10 cellular contexts compared by ENCODE assay signal in the genomic region with DNA sequence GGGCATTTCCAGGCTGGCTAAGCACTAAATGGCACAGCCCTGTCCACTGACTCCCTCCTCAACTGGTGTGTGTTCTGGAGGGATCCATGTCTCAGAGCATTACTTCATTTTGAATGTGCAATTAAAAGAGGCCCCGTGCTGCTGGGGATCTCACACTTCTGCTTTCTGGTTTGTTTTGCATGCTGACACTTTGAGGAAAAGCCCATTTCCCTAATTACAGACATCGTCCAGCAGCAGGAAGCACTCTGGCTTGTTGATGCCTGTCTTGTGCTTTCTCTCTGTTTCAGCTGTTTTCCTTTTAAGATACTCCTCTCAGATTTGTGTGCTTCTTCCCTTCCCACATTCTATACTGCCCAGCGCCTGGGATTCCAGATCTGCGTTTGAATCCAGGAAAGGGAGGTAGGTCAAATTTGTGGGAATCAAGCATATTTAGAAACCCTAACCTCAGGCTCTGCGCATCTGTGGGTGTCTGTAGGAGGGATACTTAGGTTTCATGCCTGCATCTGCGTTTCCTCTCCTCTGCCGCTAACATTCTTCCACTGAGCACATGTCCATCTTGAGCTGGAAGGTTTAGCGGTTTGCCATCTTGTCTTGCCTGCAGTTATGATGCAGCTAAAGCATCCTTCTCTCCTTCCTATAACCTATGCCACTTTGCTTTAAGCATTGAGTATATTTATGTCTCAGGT. TPM values are rescaled to one million over a fixed set of nuclear protein-coding genes. Genes with fewer than 3 reads are reported as not detected.
A peak's percentile ranks its signal among the peaks of the same experiment; 100 is the strongest.
DNase-seq lines count a peak whose midpoint lies in the region; ATAC-seq and TF ChIP-seq lines count a peak whose summit lies in the region.
"Had no signal": no experiment of that assay in that cellular context is flagged by ENCODE, and none has a peak within 500 bp of the region (broad histone marks: within the 10 kb centered on the region; RNA-seq: fewer than 3 reads in every experiment).

No MANE protein-coding gene starts in this region.

- no peak overlapping the region for H3K9ac ChIP-seq in neuronal stem cell (ENCODE audit: low read depth, low read length, poor library complexity)

- H3K36me3 Mint-ChIP-seq in memory B cell: peaks cover 24% of the 10 kb centered on the region
- no peaks in the 10 kb centered on the region for H3K36me3 Mint-ChIP-seq in activated CD8-positive, alpha-beta T cell treated with anti-CD3 and anti-CD28 coated beads for 36 hours (ENCODE audit: low read depth)
- H3K36me3 Mint-ChIP-seq: T-cell had no signal

- peak; percentile 45 for TF ChIP-seq POLR2A in GM18951 (IDR thresholded peaks at IDR 0.05; ENCODE audit: extremely low read depth, insufficient read depth, insufficient read length)

- CTCF ChIA-PET in activated CD8-positive, alpha-beta T cell treated with anti-CD3 and anti-CD28 coated beads for 36 hours (lab: Charles Lee): interaction anchor here (1.0 kb wide), 1 partner anchor 12 kb away, joined by 3 read pairs; no protein-coding TSS in a partner anchor

- DNase-seq in NCI-H69 (lab: John Stamatoyannopoulos, UW): peak; percentile 65
- DNase-seq in memory B cell (ENCODE audit: low spot score in 2 of 2): peak in 1 of 2 donors; percentile 68
- DNase-seq in HK-2 (ENCODE audit: unreplicated experiment): no peak
- DNase-seq in neuronal stem cell (ENCODE audit: low spot score): no peak
- no peak for DNase-seq in activated CD8-positive, alpha-beta T cell treated with anti-CD3 and anti-CD28 coated beads for 36 hours
- DNase-seq in globus pallidus (ENCODE audit: low spot score): no peak

- no CpG with 5 or more reads among the region's 8 CpGs for WGBS in neuronal stem cell (ENCODE audit: extremely low coverage in 2 of 2, insufficient read length in 2 of 2, insufficient replicate concordance in 1 of 2), 2 donors

- H2BK15ac ChIP-seq in neuronal stem cell (ENCODE audit: low read length): no peak overlapping the region

- ATAC-seq in HG02763 (IDR thresholded peaks at IDR 0.05; ENCODE audit: unreplicated experiment): peak; percentile 53
- ATAC-seq in memory B cell (ENCODE audit: low read depth): peak; percentile 76
- no peak for ATAC-seq in activated CD8-positive, alpha-beta T cell treated with anti-CD3 and anti-CD28 coated beads for 36 hours
- ATAC-seq: body of pancreas, T-cell had no signal

- TF ChIP-seq CTCF in activated CD8-positive, alpha-beta T cell treated with anti-CD3 and anti-CD28 coated beads for 36 hours (IDR thresholded peaks at IDR 0.05): no peak

- H3K4ac ChIP-seq in neuronal stem cell (ENCODE audit: low read length): no peak overlapping the region

- no peak overlapping the region for H3K27ac ChIP-seq in neuronal stem cell (replicated peaks; ENCODE audit: low read length)
- H3K27ac ChIP-seq: body of pancreas had no signal

- no peak overlapping the region for H4K8ac ChIP-seq in neuronal stem cell (ENCODE audit: low read depth, low read length)

- H2AK5ac ChIP-seq in neuronal stem cell (ENCODE audit: low read depth, low read length): no peak overlapping the region

- no peak overlapping the region for H3K14ac ChIP-seq in neuronal stem cell (ENCODE audit: low read length)

- H3K4me3 Mint-ChIP-seq in memory B cell: peak overlapping the region; percentile 96
- H3K4me3 Mint-ChIP-seq in activated CD8-positive, alpha-beta T cell treated with anti-CD3 and anti-CD28 coated beads for 36 hours: no peak overlapping the region

- peak overlapping the region; percentile 82 for H3K27ac Mint-ChIP-seq in memory B cell
- H3K27ac Mint-ChIP-seq in activated CD8-positive, alpha-beta T cell treated with anti-CD3 and anti-CD28 coated beads for 36 hours: no peak overlapping the region
- H3K27ac Mint-ChIP-seq: T-cell had no signal

- H3K4me3 ChIP-seq in neuronal stem cell (ENCODE audit: low read length in 2 of 2): no peak overlapping the region
- H3K4me3 ChIP-seq: body of pancreas had no signal

- H3K27me3 ChIP-seq in neuronal stem cell (ENCODE audit: control insufficient read depth in 3 of 3, insufficient read depth in 3 of 3, low read depth in 1 of 3, low read length in 3 of 3): no peaks in the 10 kb centered on the region
- H3K27me3 ChIP-seq: body of pancreas had no signal

- H3K9me3 Mint-ChIP-seq in memory B cell: no peaks in the 10 kb centered on the region
- H3K9me3 Mint-ChIP-seq in activated CD8-positive, alpha-beta T cell treated with anti-CD3 and anti-CD28 coated beads for 36 hours: no peaks in the 10 kb centered on the region

- no peaks in the 10 kb centered on the region for H3K27me3 Mint-ChIP-seq in memory B cell
- H3K27me3 Mint-ChIP-seq in activated CD8-positive, alpha-beta T cell treated with anti-CD3 and anti-CD28 coated beads for 36 hours: peaks cover 5% of the 10 kb centered on the region

- no peak overlapping the region for H3K4me2 ChIP-seq in neuronal stem cell (ENCODE audit: insufficient read depth, low read length, poor library complexity, severe bottlenecking)

- H3K36me3 ChIP-seq in neuronal stem cell (replicated peaks in 1 of 2; ENCODE audit: control insufficient read depth in 2 of 2, insufficient read depth in 2 of 2, low read length in 2 of 2): no peaks in the 10 kb centered on the region

- no peaks in the 10 kb centered on the region for H3K79me1 ChIP-seq in neuronal stem cell (ENCODE audit: low read depth, low read length)

- H3K23ac ChIP-seq in neuronal stem cell (ENCODE audit: low read depth, low read length, poor library complexity): no peak overlapping the region

- H3K18ac ChIP-seq in neuronal stem cell (ENCODE audit: low read length): no peak overlapping the region

- H2BK120ac ChIP-seq in neuronal stem cell (ENCODE audit: low read depth, low read length): no peak overlapping the region

- peaks cover 0 to 2% of the 10 kb centered on the region in 2 donors for H3K4me1 ChIP-seq in neuronal stem cell (ENCODE audit: control insufficient read depth in 2 of 2, insufficient read depth in 1 of 2, low read depth in 1 of 2, low read length in 2 of 2)

- no peak overlapping the region for H4K91ac ChIP-seq in neuronal stem cell (ENCODE audit: low read depth, low read length, poor library complexity)

- peaks cover 58% of the 10 kb centered on the region for H3K4me1 Mint-ChIP-seq in memory B cell
- no peaks in the 10 kb centered on the region for H3K4me1 Mint-ChIP-seq in activated CD8-positive, alpha-beta T cell treated with anti-CD3 and anti-CD28 coated beads for 36 hours (ENCODE audit: low read depth)

- POLR2A ChIA-PET in activated CD8-positive, alpha-beta T cell treated with anti-CD3 and anti-CD28 coated beads for 36 hours (lab: Charles Lee): no interaction called here

- no peak overlapping the region for H2AFZ ChIP-seq in neuronal stem cell (ENCODE audit: low read length)

- intact Hi-C loops in activated CD8-positive, alpha-beta T cell treated with anti-CD3 and anti-CD28 coated beads for 36 hours (cut with micrococcal nuclease): no loop called here

- peaks cover 0 to 2% of the 10 kb centered on the region in 2 donors for H3K9me3 ChIP-seq in neuronal stem cell (replicated peaks in 1 of 2; ENCODE audit: control insufficient read depth in 2 of 2, insufficient read depth in 1 of 2, low read depth in 1 of 2, low read length in 2 of 2)
- H3K9me3 ChIP-seq: body of pancreas had no signal

- H2BK12ac ChIP-seq in neuronal stem cell (ENCODE audit: low read length): no peak overlapping the region

- in situ Hi-C loops in GM18951 (cut with MboI; ENCODE audit: low sequenced_read_pairs, unreplicated experiment): no loop called here

- no peak overlapping the region for H2BK5ac ChIP-seq in neuronal stem cell (ENCODE audit: low read length)

RNA-seq across cellular contexts. Expression of a gene that starts 25.7 kb away (rescaled TPM):
- polyA plus RNA-seq in neuronal stem cell (2013, experiment 1 of 2): not detected
- polyA plus RNA-seq in neuronal stem cell (2013, experiment 2 of 2): under 0.01 TPM
- under 1 TPM; 0.20 to 0.56 TPM for total RNA-seq in activated CD8-positive, alpha-beta T cell treated with anti-CD3 and anti-CD28 coated beads for 36 hours
